In genomic region chr2:8090748-8091700, GRCh38 we compare ENCODE assay signal across 1 cellular context.
TF ChIP-seq lines count a peak whose summit lies in the region.

No MANE protein-coding gene starts in this region.

TF ChIP-seq in HepG2, 621 proteins besides CTCF, POLR2A, EP300 and RAD21 (continued from another document and continues in another):
- TF ChIP-seq FOXO4 (CRISPR knock-in tag; conservative IDR thresholded peaks at IDR 0.05), result no peak
- TF ChIP-seq ZNF598 (CRISPR knock-in tag; IDR thresholded peaks at IDR 0.05; ENCODE audit: borderline replicate concordance), result peak; percentile 90
- no peak for TF ChIP-seq ZNF207 (IDR thresholded peaks at IDR 0.05; ENCODE audit: borderline replicate concordance)
- TF ChIP-seq CENPX (CRISPR knock-in tag; IDR thresholded peaks at IDR 0.05), result no peak
- TF ChIP-seq TCF12 (IDR thresholded peaks at IDR 0.05), result no peak
- TF ChIP-seq TCF12 (CRISPR knock-in tag; IDR thresholded peaks at IDR 0.05), result peak; percentile 84
- no peak for TF ChIP-seq IRX3 (CRISPR knock-in tag; IDR thresholded peaks at IDR 0.05; ENCODE audit: borderline replicate concordance, low read depth)
- no peak for TF ChIP-seq HNRNPL (IDR thresholded peaks at IDR 0.05; ENCODE audit: low read depth, low read length)
- no peak for TF ChIP-seq ZNF816 (CRISPR knock-in tag; IDR thresholded peaks at IDR 0.05; ENCODE audit: borderline replicate concordance)
- TF ChIP-seq SIX4 (CRISPR knock-in tag; IDR thresholded peaks at IDR 0.05), result peak; percentile 55; the same call in 1 of the 2 replicates
- TF ChIP-seq NCOA2 (CRISPR knock-in tag; IDR thresholded peaks at IDR 0.05), result peak; percentile 92
- TF ChIP-seq ZBTB46 (CRISPR knock-in tag; IDR thresholded peaks at IDR 0.05; ENCODE audit: borderline replicate concordance), result no peak
- no peak for TF ChIP-seq ZNF7 (CRISPR knock-in tag; IDR thresholded peaks at IDR 0.05)
- peak; percentile 96 for TF ChIP-seq ZNF710 (CRISPR knock-in tag; IDR thresholded peaks at IDR 0.05; ENCODE audit: borderline replicate concordance)
- TF ChIP-seq ZNF367 (CRISPR knock-in tag; IDR thresholded peaks at IDR 0.05; ENCODE audit: borderline replicate concordance), result no peak
- 0 out of 2 replicates have a peak, but pooled peaks have one; percentile 59 for TF ChIP-seq GLI4 (CRISPR knock-in tag; IDR thresholded peaks at IDR 0.05; ENCODE audit: borderline replicate concordance)
- no peak for TF ChIP-seq SIN3B (IDR thresholded peaks at IDR 0.05; ENCODE audit: low read length)
- TF ChIP-seq FOSL2 (CRISPR knock-in tag; IDR thresholded peaks at IDR 0.05), result peak; percentile 98
- TF ChIP-seq ZBTB40 (IDR thresholded peaks at IDR 0.05), result no peak
- peak; percentile 87; the same call in 1 of the 2 replicates for TF ChIP-seq ZBTB40 (CRISPR knock-in tag; IDR thresholded peaks at IDR 0.05)
- no peak for TF ChIP-seq NCOA5 (CRISPR knock-in tag; IDR thresholded peaks at IDR 0.05)
- TF ChIP-seq PAXIP1 (CRISPR knock-in tag; conservative IDR thresholded peaks at IDR 0.05), result peak; percentile 91
- no peak for TF ChIP-seq ZNF563 (CRISPR knock-in tag; IDR thresholded peaks at IDR 0.05)
- TF ChIP-seq ZXDC (CRISPR knock-in tag; IDR thresholded peaks at IDR 0.05), result 0 out of 2 replicates have a peak, but pooled peaks have one; percentile 55
- no peak for TF ChIP-seq ZNF513 (CRISPR knock-in tag; conservative IDR thresholded peaks at IDR 0.05)
- TF ChIP-seq ZNF749 (CRISPR knock-in tag; IDR thresholded peaks at IDR 0.05; ENCODE audit: borderline replicate concordance), result no peak; the same call in 1 of the 2 replicates
- no peak for TF ChIP-seq HNRNPLL (IDR thresholded peaks at IDR 0.05; ENCODE audit: low read depth, low read length, poor library complexity, severe bottlenecking)
- peak; percentile 73; the same call in 1 of the 2 replicates for TF ChIP-seq ZNF136 (CRISPR knock-in tag; IDR thresholded peaks at IDR 0.05; ENCODE audit: low read depth)
- peak; percentile 47 for TF ChIP-seq ZNF747 (CRISPR knock-in tag; IDR thresholded peaks at IDR 0.05; ENCODE audit: borderline replicate concordance)
- TF ChIP-seq ZNF253 (CRISPR knock-in tag; IDR thresholded peaks at IDR 0.05; ENCODE audit: borderline replicate concordance), result no peak
- TF ChIP-seq BCL6 (CRISPR knock-in tag; IDR thresholded peaks at IDR 0.05), result peak; percentile 86
- no peak for TF ChIP-seq ZNF777 (CRISPR knock-in tag; IDR thresholded peaks at IDR 0.05)
- TF ChIP-seq ZNF670 (CRISPR knock-in tag; IDR thresholded peaks at IDR 0.05; ENCODE audit: borderline replicate concordance), result peak; percentile 79
- TF ChIP-seq KDM6A (CRISPR knock-in tag; IDR thresholded peaks at IDR 0.05; ENCODE audit: low read depth), result peak; percentile 37; the same call in 1 of the 2 replicates
- TF ChIP-seq REPIN1 (CRISPR knock-in tag; IDR thresholded peaks at IDR 0.05; ENCODE audit: borderline replicate concordance, low read depth), result peak; percentile 82; the same call in 1 of the 2 replicates
